19 cellular contexts compared by ENCODE assay signal in genomic region chr3:45590256-45590655, GRCh38. TPM values are rescaled to one million over a fixed set of nuclear protein-coding genes. Genes with fewer than 3 reads are reported as not detected.
A peak's percentile ranks its signal among the peaks of the same experiment; 100 is the strongest.
DNase-seq lines count a peak whose midpoint lies in the region; ATAC-seq and TF ChIP-seq lines count a peak whose summit lies in the region.
"Had no signal": no experiment of that assay in that cellular context is flagged by ENCODE, and none has a peak within 500 bp of the region (broad histone marks: within the 10 kb centered on the region; RNA-seq: fewer than 3 reads in every experiment).

No MANE protein-coding gene starts in this region.

- H3K9me3 Mint-ChIP-seq in CD4-positive, CD25-positive, alpha-beta regulatory T cell: no peaks in the 10 kb centered on the region
- H3K9me3 Mint-ChIP-seq in endodermal cell: peaks cover 6% of the 10 kb centered on the region
- H3K9me3 Mint-ChIP-seq: CD8-positive, alpha-beta T cell; HFFc6 had no signal

- no peak for DNase-seq in CD4-positive, CD25-positive, alpha-beta regulatory T cell
- DNase-seq in endodermal cell (peak; percentile 31), gastrocnemius medialis (no peak), NCI-H748 treated with DMSO at 0.1 percent for 48 hours (lab: John Stamatoyannopoulos, UW) (no peak), DMS 273 (lab: John Stamatoyannopoulos, UW; ENCODE audit: unreplicated experiment) (no peak), COLO829 (ENCODE audit: low spot score) (no peak)
- DNase-seq: 8988T; CD8-positive, alpha-beta T cell; COR-L47; DMS79; GDM1; H7; HFFc6 had no signal

- H3K27ac Mint-ChIP-seq in CD4-positive, CD25-positive, alpha-beta regulatory T cell: peak overlapping the region; percentile 1 to 90 (median 69)
- H3K27ac Mint-ChIP-seq in endodermal cell: no peak overlapping the region
- H3K27ac Mint-ChIP-seq: CD14-positive monocyte; CD8-positive, alpha-beta T cell; GM23338; HFFc6 had no signal

- no peak for ATAC-seq in CD4-positive, CD25-positive, alpha-beta regulatory T cell (ENCODE audit: low read depth in 2 of 2)
- no peak for ATAC-seq in gastrocnemius medialis
- ATAC-seq: CD8-positive, alpha-beta T cell; GM23338; HCT116; HepG2 had no signal

- intact Hi-C loops in gastrocnemius medialis (cut with DNase I; ENCODE audit: low total_unique reads): no loop called here

- no peaks in the 10 kb centered on the region for H3K36me3 ChIP-seq in CD4-positive, CD25-positive, alpha-beta regulatory T cell (ENCODE audit: control insufficient read depth, insufficient read depth, low read length)
- H3K36me3 ChIP-seq in Loucy (ENCODE audit: insufficient read depth, low read length): no peaks in the 10 kb centered on the region
- H3K36me3 ChIP-seq in endodermal cell (ENCODE audit: control insufficient read depth, insufficient read depth, low read length): no peaks in the 10 kb centered on the region
- no peaks in the 10 kb centered on the region for H3K36me3 ChIP-seq in gastrocnemius medialis
- H3K36me3 ChIP-seq: BLaER1 had no signal

- peak overlapping the region in 1 of 4 donors; percentile 60 for H3K4me3 Mint-ChIP-seq in CD4-positive, CD25-positive, alpha-beta regulatory T cell
- no peak overlapping the region for H3K4me3 Mint-ChIP-seq in endodermal cell
- H3K4me3 Mint-ChIP-seq: CD14-positive monocyte; CD8-positive, alpha-beta T cell; GM23338; HFFc6 had no signal

- peaks cover 16% of the 10 kb centered on the region for H3K79me2 ChIP-seq in Loucy (ENCODE audit: insufficient read depth, low read length)

- TF ChIP-seq POLR2A in gastrocnemius medialis (IDR thresholded peaks at IDR 0.05): no peak

- no peak overlapping the region for H3K9ac ChIP-seq in Loucy (ENCODE audit: low read depth, low read length, poor library complexity, severe bottlenecking)
- H3K9ac ChIP-seq in endodermal cell (ENCODE audit: extremely low read depth, low read length, poor library complexity, severe bottlenecking): no peak overlapping the region
- H3K9ac ChIP-seq: BLaER1 had no signal

- H2AFZ ChIP-seq in Loucy (ENCODE audit: low read length): peak overlapping the region; percentile 82; the same call in 1 of the 2 replicates
- H2AFZ ChIP-seq: GM23338 had no signal

- peaks cover 10 to 34% (median 14%) of the 10 kb centered on the region in 4 donors for H3K4me1 Mint-ChIP-seq in CD4-positive, CD25-positive, alpha-beta regulatory T cell
- peaks cover 9% of the 10 kb centered on the region for H3K4me1 Mint-ChIP-seq in endodermal cell

- no peaks in the 10 kb centered on the region for H3K9me2 ChIP-seq in Loucy (replicated peaks; ENCODE audit: low read depth, low read length)

- no peaks in the 10 kb centered on the region for H3F3A ChIP-seq in Loucy (ENCODE audit: low read depth)

- H3K27me3 Mint-ChIP-seq in CD4-positive, CD25-positive, alpha-beta regulatory T cell: no peaks in the 10 kb centered on the region
- peaks cover 2% of the 10 kb centered on the region for H3K27me3 Mint-ChIP-seq in endodermal cell (ENCODE audit: insufficient read depth)

- in situ Hi-C loops in gastrocnemius medialis (cut with MboI; ENCODE audit: low sequenced_read_pairs in 4 of 4): loop anchor here in 2 of 4 donors (5.0 to 10.0 kb wide), 2 partner anchors 65 to 67 kb away; no protein-coding TSS in a partner anchor

- TF ChIP-seq CTCF in Loucy (conservative IDR thresholded peaks at IDR 0.05; ENCODE audit: low read length): no peak
- no peak for TF ChIP-seq CTCF in endodermal cell (conservative IDR thresholded peaks at IDR 0.05)
- TF ChIP-seq CTCF in gastrocnemius medialis (IDR thresholded peaks at IDR 0.05 in 4 of 5, conservative IDR thresholded peaks at IDR 0.05 in 1 of 5): no peak

- no peak overlapping the region for H3K4me2 ChIP-seq in Loucy (ENCODE audit: low read depth, low read length, poor library complexity, severe bottlenecking)
- H3K4me2 ChIP-seq: BLaER1, GM23338 had no signal

- H3K9me3 ChIP-seq in CD4-positive, CD25-positive, alpha-beta regulatory T cell (ENCODE audit: control insufficient read depth in 2 of 2, low read length in 2 of 2): no peaks in the 10 kb centered on the region
- H3K9me3 ChIP-seq in Loucy (ENCODE audit: insufficient read depth, low read depth, low read length) (no peaks in the 10 kb centered on the region), endodermal cell (ENCODE audit: control insufficient read depth, low read length) (peaks cover 6% of the 10 kb centered on the region), gastrocnemius medialis (no peaks in the 10 kb centered on the region)

- no peak overlapping the region for H3K27ac ChIP-seq in CD4-positive, CD25-positive, alpha-beta regulatory T cell (ENCODE audit: insufficient read depth, low read length, poor library complexity, severe bottlenecking)
- H3K27ac ChIP-seq in endodermal cell (ENCODE audit: low read depth, low read length) (no peak overlapping the region), gastrocnemius medialis (peak overlapping the region in 3 of 4 donors; percentile 22 to 67 (median 27))
- H3K27ac ChIP-seq: BLaER1 had no signal

- 90 to 95% methylated on average over 5 to 8 of the region's 8 CpGs for WGBS in endodermal cell (ENCODE audit: insufficient coverage in 1 of 2, insufficient read length in 1 of 2), 2 experiments

- no peak overlapping the region for H3K4me3 ChIP-seq in CD4-positive, CD25-positive, alpha-beta regulatory T cell (ENCODE audit: low read depth, low read length)
- H3K4me3 ChIP-seq in Loucy (ENCODE audit: low read length, poor library complexity, severe bottlenecking) (no peak overlapping the region), endodermal cell (ENCODE audit: low read length) (no peak overlapping the region), gastrocnemius medialis (no peak overlapping the region)
- H3K4me3 ChIP-seq: BLaER1, GM23338 had no signal

- peaks cover 7% of the 10 kb centered on the region for H4K20me1 ChIP-seq in Loucy (ENCODE audit: insufficient read depth, low read length, poor library complexity, severe bottlenecking)

- H3K27me3 ChIP-seq in CD4-positive, CD25-positive, alpha-beta regulatory T cell (ENCODE audit: control insufficient read depth, insufficient read depth, low read length): no peaks in the 10 kb centered on the region
- H3K27me3 ChIP-seq in Loucy (ENCODE audit: insufficient read depth, low read length, poor library complexity, severe bottlenecking): no peaks in the 10 kb centered on the region
- no peaks in the 10 kb centered on the region for H3K27me3 ChIP-seq in endodermal cell (ENCODE audit: control insufficient read depth, insufficient read depth, low read length, poor library complexity, severe bottlenecking)
- H3K27me3 ChIP-seq in gastrocnemius medialis: no peaks in the 10 kb centered on the region
- H3K27me3 ChIP-seq: BLaER1 had no signal

- H3K36me3 Mint-ChIP-seq in CD4-positive, CD25-positive, alpha-beta regulatory T cell: no peaks in the 10 kb centered on the region
- H3K36me3 Mint-ChIP-seq in endodermal cell (ENCODE audit: low read depth): no peaks in the 10 kb centered on the region

- peaks cover 20% of the 10 kb centered on the region for H3K4me1 ChIP-seq in CD4-positive, CD25-positive, alpha-beta regulatory T cell (ENCODE audit: control insufficient read depth, insufficient read depth, low read length, poor library complexity, severe bottlenecking)
- H3K4me1 ChIP-seq in Loucy (ENCODE audit: insufficient read depth, low read length, poor library complexity, severe bottlenecking) (peaks cover 25% of the 10 kb centered on the region), endodermal cell (ENCODE audit: control insufficient read depth, insufficient read depth, low read length) (peaks cover 4% of the 10 kb centered on the region), gastrocnemius medialis (peaks cover 9 to 22% of the 10 kb centered on the region in 2 donors)

RNA-seq across cellular contexts. Expression of gene LIMD1, which starts 4.3 kb away (rescaled TPM):
- 46.3 TPM for total RNA-seq in CD4-positive, CD25-positive, alpha-beta regulatory T cell
- 10 to 100 TPM in 1 of 4 donors, 1 to 10 TPM in 3; 7.1 to 12.9 (median 8.2) TPM for polyA plus RNA-seq in CD4-positive, CD25-positive, alpha-beta regulatory T cell
- total RNA-seq in endodermal cell: 10 to 100 TPM; 30.9 to 33.4 TPM
- 16.5 TPM for polyA plus RNA-seq in endodermal cell (2013, experiment 1 of 2)
- polyA plus RNA-seq in endodermal cell (2013, experiment 2 of 2): 12.0 TPM
- total RNA-seq in gastrocnemius medialis: 10 to 100 TPM; 19.3 to 56.6 (median 27.1) TPM

Comparison
In these comparisons a context has a peak if more than half of its experiments do, and no peak if none do; other contexts are left out.
1. H3K27ac ChIP-seq: peak in gastrocnemius medialis (3 of 4); none in CD4-positive, CD25-positive, alpha-beta regulatory T cell (single experiment) and endodermal cell (single experiment).